1 cellular context compared by ENCODE assay signal in the genomic region with DNA sequence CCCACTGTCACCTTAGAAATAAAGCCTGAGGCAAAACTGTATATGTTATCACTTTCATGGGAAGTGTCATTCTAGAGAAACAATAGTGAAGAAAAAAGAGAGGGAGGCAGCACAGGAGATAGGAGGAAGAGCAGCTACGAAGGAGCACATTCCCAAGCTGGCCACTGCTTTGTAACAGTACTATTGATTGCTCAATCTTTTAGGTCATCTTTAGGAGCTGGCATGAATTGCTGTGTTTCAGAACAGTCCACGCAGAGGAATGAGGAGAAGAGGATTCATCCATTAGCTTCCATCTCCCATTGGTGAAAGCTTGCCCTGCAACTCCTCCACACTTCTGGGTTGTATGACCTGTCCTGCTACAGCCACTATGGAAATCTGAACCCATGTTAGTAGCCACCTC.
A peak's percentile ranks its signal among the peaks of the same experiment; 100 is the strongest.
TF ChIP-seq lines count a peak whose summit lies in the region.

No MANE protein-coding gene starts in this region.

TF ChIP-seq in IMR-90, 13 proteins besides CTCF, POLR2A, EP300 and RAD21:
- TF ChIP-seq, protein P1, sequence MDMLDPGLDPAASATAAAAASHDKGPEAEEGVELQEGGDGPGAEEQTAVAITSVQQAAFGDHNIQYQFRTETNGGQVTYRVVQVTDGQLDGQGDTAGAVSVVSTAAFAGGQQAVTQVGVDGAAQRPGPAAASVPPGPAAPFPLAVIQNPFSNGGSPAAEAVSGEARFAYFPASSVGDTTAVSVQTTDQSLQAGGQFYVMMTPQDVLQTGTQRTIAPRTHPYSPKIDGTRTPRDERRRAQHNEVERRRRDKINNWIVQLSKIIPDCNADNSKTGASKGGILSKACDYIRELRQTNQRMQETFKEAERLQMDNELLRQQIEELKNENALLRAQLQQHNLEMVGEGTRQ (IDR thresholded peaks at IDR 0.05; ENCODE audit: low read depth, low read length): no peak
- TF ChIP-seq CEBPB (IDR thresholded peaks at IDR 0.05; ENCODE audit: low read depth, low read length): peak; percentile 81
